Comparison of ENCODE assay signal across 1 cellular context in the genomic region with DNA sequence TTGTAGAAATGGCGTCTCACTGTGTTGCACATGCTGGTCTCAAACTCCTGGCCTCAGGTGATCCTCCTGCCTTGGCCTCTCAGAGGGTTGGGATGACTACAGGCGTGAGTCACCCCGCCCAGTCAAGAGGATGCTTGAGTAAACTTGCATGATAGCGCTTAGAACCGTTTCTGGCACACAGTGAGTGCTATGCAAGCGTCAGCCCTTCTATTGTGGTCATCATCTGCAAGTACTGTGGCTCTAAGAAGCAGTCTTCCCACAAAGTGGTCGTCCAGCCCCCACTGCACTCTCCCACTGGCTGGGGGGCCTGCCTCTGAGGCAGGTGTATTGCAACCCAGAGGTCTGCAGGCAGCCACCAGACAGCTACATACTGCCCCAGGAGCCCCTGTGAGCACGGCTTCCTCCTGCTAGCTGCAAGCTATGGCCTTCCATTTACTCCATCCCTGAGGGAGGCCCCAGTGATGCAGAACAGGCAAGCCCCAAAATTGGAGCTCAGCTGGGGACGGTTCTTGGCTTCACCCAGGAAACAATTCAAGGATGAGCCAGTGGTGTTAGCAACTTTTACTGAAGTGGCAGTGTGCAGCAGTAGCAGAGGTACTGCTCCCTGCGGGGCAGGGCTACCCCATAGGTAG.
TF ChIP-seq lines count a peak whose summit lies in the region.

No MANE protein-coding gene starts in this region.

TF ChIP-seq in H1, 55 proteins besides CTCF, POLR2A, EP300 and RAD21:
- TF ChIP-seq PHF8 (conservative IDR thresholded peaks at IDR 0.05; ENCODE audit: low read depth, low read length) (no peak), SIN3A (conservative IDR thresholded peaks at IDR 0.05 in 1 of 2, IDR thresholded peaks at IDR 0.05 in 1 of 2; ENCODE audit: low read depth in 1 of 2, low read length in 2 of 2) (no peak), TAF1 (IDR thresholded peaks at IDR 0.05; ENCODE audit: low read depth, low read length) (no peak), RBBP5 (IDR thresholded peaks at IDR 0.05; ENCODE audit: borderline replicate concordance, low read depth, low read length) (no peak), YY1 (IDR thresholded peaks at IDR 0.05; ENCODE audit: low read depth, low read length) (no peak), RNF2 (IDR thresholded peaks at IDR 0.05; ENCODE audit: borderline replicate concordance, low read depth, low read length, missing control alignments, poor library complexity, severe bottlenecking) (no peak), TCF12 (IDR thresholded peaks at IDR 0.05; ENCODE audit: low read depth, low read length) (no peak), EGR1 (IDR thresholded peaks at IDR 0.05; ENCODE audit: borderline replicate concordance, low read depth, low read length) (no peak), TEAD4 (IDR thresholded peaks at IDR 0.05; ENCODE audit: low read depth, low read length) (no peak), SRF (IDR thresholded peaks at IDR 0.05; ENCODE audit: low read depth, low read length) (no peak), CEBPB (IDR thresholded peaks at IDR 0.05; ENCODE audit: low read depth, low read length) (no peak), GABPA (IDR thresholded peaks at IDR 0.05; ENCODE audit: borderline replicate concordance, insufficient read depth, low read length) (no peak), ZNF274 (IDR thresholded peaks at IDR 0.05; ENCODE audit: borderline replicate concordance, extremely low read depth, low read length) (no peak), SUZ12 (IDR thresholded peaks at IDR 0.05; ENCODE audit: low read length) (no peak), RFX5 (IDR thresholded peaks at IDR 0.05; ENCODE audit: borderline replicate concordance, low read depth, low read length) (no peak)
- TF ChIP-seq, protein P1, sequence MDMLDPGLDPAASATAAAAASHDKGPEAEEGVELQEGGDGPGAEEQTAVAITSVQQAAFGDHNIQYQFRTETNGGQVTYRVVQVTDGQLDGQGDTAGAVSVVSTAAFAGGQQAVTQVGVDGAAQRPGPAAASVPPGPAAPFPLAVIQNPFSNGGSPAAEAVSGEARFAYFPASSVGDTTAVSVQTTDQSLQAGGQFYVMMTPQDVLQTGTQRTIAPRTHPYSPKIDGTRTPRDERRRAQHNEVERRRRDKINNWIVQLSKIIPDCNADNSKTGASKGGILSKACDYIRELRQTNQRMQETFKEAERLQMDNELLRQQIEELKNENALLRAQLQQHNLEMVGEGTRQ (IDR thresholded peaks at IDR 0.05; ENCODE audit: low read length): no peak
- TF ChIP-seq, protein P2, sequence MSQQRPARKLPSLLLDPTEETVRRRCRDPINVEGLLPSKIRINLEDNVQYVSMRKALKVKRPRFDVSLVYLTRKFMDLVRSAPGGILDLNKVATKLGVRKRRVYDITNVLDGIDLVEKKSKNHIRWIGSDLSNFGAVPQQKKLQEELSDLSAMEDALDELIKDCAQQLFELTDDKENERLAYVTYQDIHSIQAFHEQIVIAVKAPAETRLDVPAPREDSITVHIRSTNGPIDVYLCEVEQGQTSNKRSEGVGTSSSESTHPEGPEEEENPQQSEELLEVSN (IDR thresholded peaks at IDR 0.05): no peak
